8 cellular contexts compared by ENCODE assay signal in genomic region chr1:149936076-149936991, GRCh38. TPM values are rescaled to one million over a fixed set of nuclear protein-coding genes. Genes with fewer than 3 reads are reported as not detected.
DNase-seq lines count a peak whose midpoint lies in the region; TF ChIP-seq lines count a peak whose summit lies in the region.

Gene MTMR11 (minus strand): TSS chr1:149936879. CDS start chr1:149936647, 232 bp downstream.

- H3K27ac ChIP-seq in PC-9: peak within 1 kb of the TSS; percentile 95

- peaks cover 34% of the 10 kb centered on the region for H3K4me1 Mint-ChIP-seq in endothelial cell (ENCODE audit: unreplicated experiment)

- no peaks in the 10 kb centered on the region for H3K9me2 ChIP-seq in PC-9 (ENCODE audit: insufficient read depth)

- no TSS peak for BruUV-seq in PC-9 (replicated peaks; lab: Mats Ljungman, UMichigan)

- POLR2A ChIA-PET in PC-9 (lab: Charles Lee; ENCODE audit: unreplicated experiment): interaction anchor here (0.5 kb wide), 1 partner anchor 14 kb away, joined by 3 read pairs; no protein-coding TSS in a partner anchor

- H3K79me2 ChIP-seq in PC-9 (ENCODE audit: low read depth): no peaks in the 10 kb centered on the region

- peak within 1 kb of the TSS; percentile 89 for H2AFZ ChIP-seq in PC-9

- CTCF ChIA-PET in PC-9 (lab: Charles Lee): no interaction called here

- H3K36me3 ChIP-seq in PC-9 (ENCODE audit: low read depth): peaks cover 6% of the 10 kb centered on the region; the same call in 1 of the 2 replicates

- peaks cover 44% of the 10 kb centered on the region for H3K4me1 ChIP-seq in PC-9 (replicated peaks; ENCODE audit: insufficient read depth)

- H3K4me3 ChIP-seq in PC-9: peak within 1 kb of the TSS; percentile 81

- H3K4me3 Mint-ChIP-seq in endothelial cell (ENCODE audit: unreplicated experiment): peak within 1 kb of the TSS; percentile 86

- peak; percentile 28 for DNase-seq in ELF-1 (ENCODE audit: low read depth, low spot score)
- DNase-seq in PC-9: peak in 1 of 2 experiments; percentile 30
- no peak for DNase-seq in endothelial cell (ENCODE audit: low spot score)
- peak; percentile 59 for DNase-seq in mucosa of gallbladder (ENCODE audit: low spot score)
- no peak for DNase-seq in GDM1 (lab: John Stamatoyannopoulos, UW)
- DNase-seq in stimulated activated CD4-positive, alpha-beta T cell treated with anti-CD3 and anti-CD28 coated beads, Interleukin-2, amount 100 ng/mL, for 48 hours: no peak
- no peak for DNase-seq in SW 1271 (lab: John Stamatoyannopoulos, UW)
- no peak for DNase-seq in activated CD8-positive, alpha-beta memory T cell treated with anti-CD3 and anti-CD28 coated beads, Interleukin-2, amount 50 U/mL, for 4 hours

- H3K4me2 ChIP-seq in PC-9: peak within 1 kb of the TSS; percentile 89

- peaks cover 13% of the 10 kb centered on the region for H3K27me3 Mint-ChIP-seq in endothelial cell (ENCODE audit: unreplicated experiment)

- no peaks in the 10 kb centered on the region for H3K9me3 ChIP-seq in PC-9 (ENCODE audit: insufficient read depth, low read depth)

- H3K27me3 ChIP-seq in PC-9 (ENCODE audit: insufficient read depth, low read depth): no peaks in the 10 kb centered on the region

- intact Hi-C loops in PC-9 (cut with micrococcal nuclease; ENCODE audit: unreplicated experiment): no loop called here

- H3F3A ChIP-seq in PC-9 (ENCODE audit: insufficient read depth, low read depth): peaks cover 48% of the 10 kb centered on the region

- peaks cover 16% of the 10 kb centered on the region for H3K36me3 Mint-ChIP-seq in endothelial cell (ENCODE audit: low read depth, unreplicated experiment)

- TF ChIP-seq CTCF in PC-9 (conservative IDR thresholded peaks at IDR 0.05) (no peak), endothelial cell (IDR thresholded peaks at IDR 0.05; ENCODE audit: unreplicated experiment) (no peak)

- H4K20me1 ChIP-seq in PC-9 (ENCODE audit: insufficient read depth): no peaks in the 10 kb centered on the region

- peak within 1 kb of the TSS; percentile 42 for H3K27ac Mint-ChIP-seq in endothelial cell (ENCODE audit: unreplicated experiment)

- no peaks in the 10 kb centered on the region for H3K9me3 Mint-ChIP-seq in endothelial cell (ENCODE audit: unreplicated experiment)

RNA-seq across cellular contexts. Expression of gene MTMR11, which starts in this region (rescaled TPM):
- total RNA-seq in PC-9 (2021) (16.0 and 18.2 TPM in 2 replicates), endothelial cell (ENCODE audit: unreplicated experiment) (10.3 TPM), mucosa of gallbladder (97.8 TPM)

Comparison
In these comparisons a context has a peak if more than half of its experiments do, and no peak if none do; other contexts are left out.
1. DNase-seq: peak in ELF-1 (single experiment) and mucosa of gallbladder (single experiment); none in endothelial cell (single experiment), GDM1 (single experiment), stimulated activated CD4-positive, alpha-beta T cell treated with anti-CD3 and anti-CD28 coated beads, Interleukin-2, amount 100 ng/mL, for 48 hours (0 of 2), SW 1271 (0 of 2) and activated CD8-positive, alpha-beta memory T cell treated with anti-CD3 and anti-CD28 coated beads, Interleukin-2, amount 50 U/mL, for 4 hours (single experiment).